ENCODE assay signal across 9 cellular contexts in genomic region chr17:77392376-77393273, GRCh38.
DNase-seq lines count a peak whose midpoint lies in the region; ATAC-seq and TF ChIP-seq lines count a peak whose summit lies in the region.
"Had no signal": no experiment of that assay in that cellular context is flagged by ENCODE, and none has a peak within 500 bp of the region (broad histone marks: within the 10 kb centered on the region; RNA-seq: fewer than 3 reads in every experiment).

No MANE protein-coding gene starts in this region.

- H3K9me3 ChIP-seq in RWPE2 (ENCODE audit: severe bottlenecking) (no peaks in the 10 kb centered on the region), ovary (no peaks in the 10 kb centered on the region)

- TF ChIP-seq EP300 in ovary (IDR thresholded peaks at IDR 0.05) = no peak

- no peak for TF ChIP-seq POLR2A in ovary (IDR thresholded peaks at IDR 0.05)

- peaks cover 18% of the 10 kb centered on the region; the same call in 1 of the 2 replicates for H3K36me3 ChIP-seq in RWPE2 (ENCODE audit: low read depth)
- H3K36me3 ChIP-seq in ovary = no peaks in the 10 kb centered on the region

- H3K4me3 ChIP-seq in RWPE2 (ENCODE audit: severe bottlenecking) (no peak overlapping the region), fibroblast of the aortic adventitia (ENCODE audit: low read depth, low read length) (peak overlapping the region; percentile 17), ovary (no peak overlapping the region)

- WGBS in ovary, 3 donors = 16 to 23% (median 18%) methylated on average over 16 of the region's 16 CpGs

- intact Hi-C loops in ovary (cut with DNase I) = no loop called here

- H3K4me1 ChIP-seq in RWPE2 (ENCODE audit: insufficient read depth, poor library complexity, severe bottlenecking) (peaks cover 7% of the 10 kb centered on the region), ovary (ENCODE audit: insufficient read depth) (peaks cover 48% of the 10 kb centered on the region)

- H3K27me3 ChIP-seq in RWPE2 (ENCODE audit: insufficient read depth, poor library complexity, severe bottlenecking) (no peaks in the 10 kb centered on the region), ovary (no peaks in the 10 kb centered on the region)

- no peak for ATAC-seq in RWPE2 (ENCODE audit: low read depth)
- no peak for ATAC-seq in HG02884 (IDR thresholded peaks at IDR 0.05; ENCODE audit: unreplicated experiment)
- ATAC-seq in GM21576 (IDR thresholded peaks at IDR 0.05; ENCODE audit: unreplicated experiment) = no peak
- ATAC-seq in GM21515 (IDR thresholded peaks at IDR 0.05; ENCODE audit: unreplicated experiment) = no peak

- peak overlapping the region; percentile 16 for H3K27ac ChIP-seq in RWPE2 (ENCODE audit: poor library complexity, severe bottlenecking)
- H3K27ac ChIP-seq in ovary = peak overlapping the region; percentile 71

- TF ChIP-seq CTCF in RWPE2 (IDR thresholded peaks at IDR 0.05; ENCODE audit: poor library complexity, severe bottlenecking) (no peak), fibroblast of the aortic adventitia (IDR thresholded peaks at IDR 0.05; ENCODE audit: insufficient read depth, low read length) (no peak), ovary (IDR thresholded peaks at IDR 0.05) (no peak)

- DNase-seq in DMS153 (lab: John Stamatoyannopoulos, UW) = peak; percentile 43
- no peak for DNase-seq in RWPE2 (ENCODE audit: low spot score)
- DNase-seq in fibroblast of the aortic adventitia (ENCODE audit: low read depth) = peak; percentile 74
- peak; percentile 77 to 87 (median 80) for DNase-seq in ovary
- no peak for DNase-seq in HK-2 (ENCODE audit: unreplicated experiment)
- DNase-seq: activated CD4-positive, alpha-beta T cell treated with anti-CD3 and anti-CD28 coated beads, Interleukin-2, amount 50 U/mL, for 1 hour had no signal

Comparison
In these comparisons a context has a peak if more than half of its experiments do, and no peak if none do; other contexts are left out.
1. DNase-seq: peak in DMS153 (single experiment), fibroblast of the aortic adventitia (single experiment) and ovary (5 of 5); none in RWPE2 (single experiment) and HK-2 (single experiment).